ENCODE assay signal across 8 cellular contexts in the genomic region with DNA sequence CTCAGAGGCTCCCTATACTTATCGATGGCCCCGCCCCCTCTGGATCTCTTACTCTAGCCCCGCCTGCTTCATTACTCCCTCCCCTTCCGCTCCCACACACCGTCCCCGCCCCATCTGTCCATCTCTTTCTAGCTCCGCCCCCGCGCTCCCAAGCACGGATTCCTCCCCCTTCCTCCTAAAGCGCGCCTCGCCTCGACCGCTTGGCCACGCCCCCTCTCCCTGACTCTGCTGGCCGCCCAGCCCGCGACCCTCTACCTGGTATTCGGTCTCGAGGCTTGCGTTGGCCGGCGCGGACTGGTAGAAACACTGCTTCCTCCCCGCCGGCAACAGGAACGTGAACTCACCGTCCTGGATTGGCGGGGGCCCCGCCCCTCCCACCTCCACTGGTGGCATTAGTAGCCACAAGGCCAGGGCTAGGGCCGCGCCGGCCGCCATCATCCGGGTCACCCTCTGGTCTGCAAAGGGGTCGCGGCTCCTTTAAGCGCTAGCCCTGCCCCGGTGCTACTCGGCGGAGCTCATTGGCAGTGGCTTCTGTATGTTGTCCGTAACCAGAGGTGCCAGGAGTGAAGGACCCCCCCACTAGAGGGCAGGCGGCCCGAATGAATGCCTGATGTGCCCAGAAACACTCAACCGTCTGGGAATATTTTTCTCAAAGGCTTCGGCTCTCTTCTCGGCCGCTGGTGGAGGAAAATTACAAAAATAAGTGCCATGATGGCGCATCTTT. TPM values are rescaled to one million over a fixed set of nuclear protein-coding genes. Genes with fewer than 3 reads are reported as not detected.
A peak's percentile ranks its signal among the peaks of the same experiment; 100 is the strongest.
DNase-seq lines count a peak whose midpoint lies in the region; ATAC-seq, FAIRE-seq and TF ChIP-seq lines count a peak whose summit lies in the region.

A gene with protein sequence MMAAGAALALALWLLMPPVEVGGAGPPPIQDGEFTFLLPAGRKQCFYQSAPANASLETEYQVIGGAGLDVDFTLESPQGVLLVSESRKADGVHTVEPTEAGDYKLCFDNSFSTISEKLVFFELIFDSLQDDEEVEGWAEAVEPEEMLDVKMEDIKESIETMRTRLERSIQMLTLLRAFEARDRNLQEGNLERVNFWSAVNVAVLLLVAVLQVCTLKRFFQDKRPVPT (minus strand): TSS at position 459 of the 724 bp plus-strand sequence. CDS start 21 bp downstream, at position 438.

- peak within 1 kb of the TSS; percentile 75 for H2BK5ac ChIP-seq in neuronal stem cell (ENCODE audit: low read length)

- CTCF ChIA-PET in HCT116 (lab: Charles Lee), result interaction anchor here (0.6 to 2.7 kb wide), 16 partner anchors 9 to 610 kb away, joined by 3 to 52 read pairs (median 5); a partner anchor contains a TSS

- no TSS peak for BruUV-seq in HCT116 (replicated peaks; lab: Mats Ljungman, UMichigan)

- peak within 1 kb of the TSS; percentile 87 for H3K4ac ChIP-seq in neuronal stem cell (ENCODE audit: low read length)

- no peaks in the 10 kb centered on the region for H3K9me2 ChIP-seq in HCT116 (ENCODE audit: insufficient read depth)

- H3K9ac ChIP-seq in HCT116 (ENCODE audit: low read length) (peak within 1 kb of the TSS; percentile 82), neuronal stem cell (ENCODE audit: low read depth, low read length, poor library complexity) (peak within 1 kb of the TSS; percentile 98)

- WGBS in neuronal stem cell (ENCODE audit: extremely low coverage in 2 of 2, insufficient read length in 2 of 2, insufficient replicate concordance in 1 of 2), 2 donors, result no CpG with 5 or more reads among the region's 50 CpGs

- H2AFZ ChIP-seq in HCT116 (ENCODE audit: low read depth, low read length, poor library complexity, severe bottlenecking) (no peak within 1 kb of the TSS), neuronal stem cell (ENCODE audit: low read length) (peak within 1 kb of the TSS; percentile 98)

- no peak within 1 kb of the TSS for H2BK120ac ChIP-seq in neuronal stem cell (ENCODE audit: low read depth, low read length)

- no peak within 1 kb of the TSS for H4K91ac ChIP-seq in neuronal stem cell (ENCODE audit: low read depth, low read length, poor library complexity)

- H3K9me3 ChIP-seq in HCT116 (ENCODE audit: control insufficient read depth in 1 of 2, insufficient read depth in 1 of 2, low read depth in 1 of 2, low read length in 2 of 2), result no peaks in the 10 kb centered on the region; a peak in 1 of 4 replicates
- peaks cover 6 to 12% of the 10 kb centered on the region in 2 donors for H3K9me3 ChIP-seq in neuronal stem cell (replicated peaks in 1 of 2; ENCODE audit: control insufficient read depth in 2 of 2, insufficient read depth in 1 of 2, low read depth in 1 of 2, low read length in 2 of 2)

- ATAC-seq in HCT116, result peak; percentile 87

- in situ Hi-C loops in SK-MEL-5 (cut with HindIII; ENCODE audit: low pct_unique_long_range_greater_than_20kb, low sequenced_read_pairs), result no loop called here

- peak within 1 kb of the TSS; percentile 99 for H3K23ac ChIP-seq in neuronal stem cell (ENCODE audit: low read depth, low read length, poor library complexity)

- FAIRE-seq in frontal cortex (lab: Jason Lieb, UNC), result no peak

- peak within 1 kb of the TSS; percentile 99 for H3K18ac ChIP-seq in neuronal stem cell (ENCODE audit: low read length)

- no peaks in the 10 kb centered on the region for H3K27me3 ChIP-seq in HCT116 (ENCODE audit: insufficient read depth, low read length)
- peaks cover 0 to 3% (median 0%) of the 10 kb centered on the region in 3 experiments for H3K27me3 ChIP-seq in neuronal stem cell (ENCODE audit: control insufficient read depth in 3 of 3, insufficient read depth in 3 of 3, low read depth in 1 of 3, low read length in 3 of 3)

- peak within 1 kb of the TSS; percentile 72 to 83 for H3K4me3 ChIP-seq in HCT116 (replicated peaks in 1 of 2; ENCODE audit: low read depth in 1 of 2, low read length in 2 of 2)
- peak within 1 kb of the TSS; percentile 68 to 82 for H3K4me3 ChIP-seq in neuronal stem cell (ENCODE audit: low read length in 2 of 2)

- H3K79me1 ChIP-seq in neuronal stem cell (ENCODE audit: low read depth, low read length), result peaks cover 5% of the 10 kb centered on the region

- peak within 1 kb of the TSS; percentile 95 for H4K8ac ChIP-seq in neuronal stem cell (ENCODE audit: low read depth, low read length)

- TF ChIP-seq CTCF in HCT116 (IDR thresholded peaks at IDR 0.05 in 2 of 3, conservative IDR thresholded peaks at IDR 0.05 in 1 of 3; ENCODE audit: borderline replicate concordance in 1 of 3, insufficient read depth in 1 of 3, low read depth in 2 of 3, low read length in 2 of 3) (peak in 2 of 3 experiments; percentile 25 to 32; a peak in 5 of 6 replicates), subcutaneous adipose tissue (IDR thresholded peaks at IDR 0.05; ENCODE audit: low read depth) (no peak)

- POLR2A ChIA-PET in HCT116 (lab: Charles Lee), result interaction anchor here (0.6 to 1.6 kb wide), 10 partner anchors 10 to 312 kb away, joined by 3 to 12 read pairs (median 3); a partner anchor contains a TSS

- peaks cover 4 to 9% of the 10 kb centered on the region in 2 experiments; a peak in 3 of 4 replicates for H3K36me3 ChIP-seq in HCT116 (ENCODE audit: control insufficient read depth in 1 of 2, insufficient read depth in 2 of 2, low read length in 2 of 2)
- peaks cover 33 to 35% of the 10 kb centered on the region in 2 donors for H3K36me3 ChIP-seq in neuronal stem cell (replicated peaks in 1 of 2; ENCODE audit: control insufficient read depth in 2 of 2, insufficient read depth in 2 of 2, low read length in 2 of 2)

- peak within 1 kb of the TSS; percentile 80 for H2BK15ac ChIP-seq in neuronal stem cell (ENCODE audit: low read length)

- H3K27ac ChIP-seq in HCT116 (ENCODE audit: low read depth, low read length) (peak within 1 kb of the TSS; percentile 94), neuronal stem cell (replicated peaks; ENCODE audit: low read length) (peak within 1 kb of the TSS; percentile 93)

- TF ChIP-seq POLR2A in HCT116 (IDR thresholded peaks at IDR 0.05; ENCODE audit: borderline replicate concordance, extremely low read depth, insufficient read depth, insufficient read length), result no peak

- H3K79me2 ChIP-seq in HCT116 (ENCODE audit: insufficient read depth, low read length), result no peaks in the 10 kb centered on the region

- RAD21 ChIA-PET in HCT116 (lab: Charles Lee; ENCODE audit: low non-redundant PET in 1 of 2, low total read pairs in 2 of 2, uncharacterized antibody in 2 of 2, unreplicated experiment in 2 of 2), result interaction anchor here (1.2 to 1.5 kb wide), 3 partner anchors 28 to 118 kb away, joined by 3 to 5 read pairs (median 5); a partner anchor contains a TSS

- DNase-seq in GF-D8 (lab: John Stamatoyannopoulos, UW), result peak; percentile 91
- DNase-seq in HCT116 (ENCODE audit: low read depth, low spot score), result peak; percentile 99
- peak; percentile 96 for DNase-seq in MV-4-11 (lab: John Stamatoyannopoulos, UW)
- peak; percentile 99 for DNase-seq in SK-MEL-5 (ENCODE audit: low read depth, low spot score)
- peak; percentile 94 for DNase-seq in activated naive CD4-positive, alpha-beta T cell treated with Interleukin-2 at 50 U/mL for 16 hours
- DNase-seq in frontal cortex (ENCODE audit: low spot score in 2 of 2), result peak; percentile 91 to 98
- peak; percentile 99 for DNase-seq in neuronal stem cell (ENCODE audit: low spot score)

- peak; percentile 34 for TF ChIP-seq RAD21 in HCT116 (IDR thresholded peaks at IDR 0.05; ENCODE audit: low read depth)

- peak within 1 kb of the TSS; percentile 86 for H2AK5ac ChIP-seq in neuronal stem cell (ENCODE audit: low read depth, low read length)

- H3K4me1 ChIP-seq in HCT116 (ENCODE audit: control insufficient read depth in 1 of 2, insufficient read depth in 2 of 2, low read length in 2 of 2) (peaks cover 10 to 22% of the 10 kb centered on the region in 2 experiments; a peak in 3 of 4 replicates), neuronal stem cell (ENCODE audit: control insufficient read depth in 2 of 2, insufficient read depth in 1 of 2, low read depth in 1 of 2, low read length in 2 of 2) (peaks cover 5 to 11% of the 10 kb centered on the region in 2 donors)

- H3K4me2 ChIP-seq in HCT116 (ENCODE audit: low read length), result peak within 1 kb of the TSS; percentile 87
- H3K4me2 ChIP-seq in neuronal stem cell (ENCODE audit: insufficient read depth, low read length, poor library complexity, severe bottlenecking), result peak within 1 kb of the TSS; percentile 62

- peak within 1 kb of the TSS; percentile 93 for H2BK12ac ChIP-seq in neuronal stem cell (ENCODE audit: low read length)

- H4K20me1 ChIP-seq in HCT116 (ENCODE audit: insufficient read depth), result no peaks in the 10 kb centered on the region

- intact Hi-C loops in HCT116 (cut with micrococcal nuclease), result loop anchor here (2.0 kb wide), 1 partner anchor 119 kb away; no protein-coding TSS in a partner anchor

- H3K14ac ChIP-seq in neuronal stem cell (ENCODE audit: low read length), result peak within 1 kb of the TSS; percentile 92

TF ChIP-seq in HCT116, 20 proteins besides CTCF, POLR2A, EP300 and RAD21 (continues in another document):
- TF ChIP-seq, protein P1, sequence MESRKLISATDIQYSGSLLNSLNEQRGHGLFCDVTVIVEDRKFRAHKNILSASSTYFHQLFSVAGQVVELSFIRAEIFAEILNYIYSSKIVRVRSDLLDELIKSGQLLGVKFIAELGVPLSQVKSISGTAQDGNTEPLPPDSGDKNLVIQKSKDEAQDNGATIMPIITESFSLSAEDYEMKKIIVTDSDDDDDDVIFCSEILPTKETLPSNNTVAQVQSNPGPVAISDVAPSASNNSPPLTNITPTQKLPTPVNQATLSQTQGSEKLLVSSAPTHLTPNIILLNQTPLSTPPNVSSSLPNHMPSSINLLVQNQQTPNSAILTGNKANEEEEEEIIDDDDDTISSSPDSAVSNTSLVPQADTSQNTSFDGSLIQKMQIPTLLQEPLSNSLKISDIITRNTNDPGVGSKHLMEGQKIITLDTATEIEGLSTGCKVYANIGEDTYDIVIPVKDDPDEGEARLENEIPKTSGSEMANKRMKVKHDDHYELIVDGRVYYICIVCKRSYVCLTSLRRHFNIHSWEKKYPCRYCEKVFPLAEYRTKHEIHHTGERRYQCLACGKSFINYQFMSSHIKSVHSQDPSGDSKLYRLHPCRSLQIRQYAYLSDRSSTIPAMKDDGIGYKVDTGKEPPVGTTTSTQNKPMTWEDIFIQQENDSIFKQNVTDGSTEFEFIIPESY (IDR thresholded peaks at IDR 0.05; ENCODE audit: extremely low read depth, insufficient replicate concordance, low read length), result peak; percentile 3
- TF ChIP-seq TCF7L2 (IDR thresholded peaks at IDR 0.05; ENCODE audit: borderline replicate concordance, extremely low read depth, insufficient read depth, insufficient read length), result no peak
- no peak for TF ChIP-seq ELF1 (IDR thresholded peaks at IDR 0.05; ENCODE audit: borderline replicate concordance, low read depth)
- TF ChIP-seq EZH2 (IDR thresholded peaks at IDR 0.05), result no peak
- TF ChIP-seq EGR1 (IDR thresholded peaks at IDR 0.05; ENCODE audit: low read depth), result peak; percentile 92

RNA-seq across cellular contexts. Expression of the gene that starts here (rescaled TPM):
- total RNA-seq in HCT116 (2021; ENCODE audit: unreplicated experiment) (26.3 TPM), frontal cortex (11.8 TPM), subcutaneous adipose tissue (10 to 100 TPM; 10.3 to 53.1 (median 34.4) TPM)
- polyA plus RNA-seq in HCT116 (2012), result 43.7 and 46.8 TPM in 2 replicates
- 55.5 and 61.9 TPM in 2 replicates for total RNA-seq in SK-MEL-5 (2014; rRNA removed; shearing (Covaris generic))
- polyA plus RNA-seq in SK-MEL-5 (2015; cell fraction: cytosol; rRNA removed), result 89.2 and 91.1 TPM in 2 replicates
- 7.3 and 15.5 TPM in 2 replicates for polyA plus RNA-seq in SK-MEL-5 (2015; cell fraction: nucleus; rRNA removed)
- polyA plus RNA-seq in neuronal stem cell (2013, experiment 1 of 2), result 32.4 TPM
- 32.9 TPM for polyA plus RNA-seq in neuronal stem cell (2013, experiment 2 of 2)

Comparison
In these comparisons a context has a peak if more than half of its experiments do, and no peak if none do; other contexts are left out.
1. Peak in every context shown above with its lines: DNase-seq, ATAC-seq, H3K4me3 ChIP-seq and H3K27ac ChIP-seq.